In genomic region chr2:127560201-127560928, GRCh38 we compare ENCODE assay signal across 14 cellular contexts. TPM values are rescaled to one million over a fixed set of nuclear protein-coding genes. Genes with fewer than 3 reads are reported as not detected.
DNase-seq lines count a peak whose midpoint lies in the region; ATAC-seq and TF ChIP-seq lines count a peak whose summit lies in the region.
"Had no signal": no experiment of that assay in that cellular context is flagged by ENCODE, and none has a peak within 500 bp of the region (broad histone marks: within the 10 kb centered on the region; RNA-seq: fewer than 3 reads in every experiment).

No MANE protein-coding gene starts in this region.

- peak overlapping the region; percentile 4; the same call in 1 of the 2 replicates for H3K4me3 ChIP-seq in GM23248
- no peak overlapping the region for H3K4me3 ChIP-seq in spleen

- H3F3A ChIP-seq in GM23248 (ENCODE audit: insufficient read depth): peaks cover 13% of the 10 kb centered on the region

- in situ Hi-C loops in GM23248 (cut with MboI): no loop called here

- WGBS in GM23248 (ENCODE audit: low coverage in 1 of 2, low lambda C conversion rate in 2 of 2, missing lambda C conversion rate in 2 of 2), 2 experiments: 17 to 29% methylated on average over 13 of the region's 13 CpGs
- WGBS in spleen, 5 donors: 76 to 87% (median 82%) methylated on average over 12 to 13 of the region's 13 CpGs

- DNase-seq in GM23248 (peak; percentile 90), T1000 (lab: John Stamatoyannopoulos, UW) (peak; percentile 58), head of caudate nucleus (peak in 35 of 42 donors; percentile 9 to 75 (median 41)), spleen (peak; percentile 51), GM20000 (ENCODE audit: low spot score) (no peak), hepatic stellate cell (ENCODE audit: low spot score) (no peak)
- no peak for DNase-seq in activated CD4-positive, alpha-beta T cell treated with anti-CD3 and anti-CD28 coated beads, Interleukin-2, amount 10 ng/mL, durations not matched to agents 24 days and 14 days
- DNase-seq: activated naive CD8-positive, alpha-beta T cell treated with anti-CD3 and anti-CD28 coated beads, Interleukin-2, amount 50 U/mL, for 24 hours; CD8-positive, alpha-beta memory T cell; MM.1S had no signal

- no peaks in the 10 kb centered on the region for H3K79me2 ChIP-seq in GM23248 (ENCODE audit: insufficient read depth)

- H3K36me3 Mint-ChIP-seq in activated CD4-positive, alpha-beta T cell treated with anti-CD3 and anti-CD28 coated beads, Interleukin-2, amount 10 ng/mL, durations not matched to agents 24 days and 14 days (ENCODE audit: low read depth): no peaks in the 10 kb centered on the region
- H3K36me3 Mint-ChIP-seq: stimulated activated effector memory CD8-positive, alpha-beta T cell treated with anti-CD3 and anti-CD28 coated beads, Interleukin-12 subunit alpha, Interleukin-12 subunit beta, amount 100 ng/mL, for 72 hours had no signal

- H3K27me3 ChIP-seq in GM23248 (replicated peaks; ENCODE audit: insufficient read depth) (peaks cover 11% of the 10 kb centered on the region), spleen (replicated peaks in 1 of 7) (peaks cover 0 to 13% (median 0%) of the 10 kb centered on the region in 7 donors)

- peak overlapping the region; percentile 52 for H3K9ac ChIP-seq in GM23248

- no peaks in the 10 kb centered on the region for H3K9me3 ChIP-seq in GM23248 (ENCODE audit: low read depth)
- H3K9me3 ChIP-seq in spleen: peaks cover 0 to 21% (median 14%) of the 10 kb centered on the region in 8 donors

- H3K27ac ChIP-seq in GM23248 (peak overlapping the region; percentile 67), spleen (no peak overlapping the region)

- ATAC-seq in HG02973 (IDR thresholded peaks at IDR 0.05; ENCODE audit: unreplicated experiment): no peak
- ATAC-seq: activated naive CD8-positive, alpha-beta T cell treated with anti-CD3 and anti-CD28 coated beads, Interleukin-2, amount 50 U/mL, for 24 hours; HCT116; stimulated activated effector memory CD8-positive, alpha-beta T cell treated with anti-CD3 and anti-CD28 coated beads, Interleukin-12 subunit alpha, Interleukin-12 subunit beta, amount 100 ng/mL, for 72 hours had no signal

- no peaks in the 10 kb centered on the region for H3K9me2 ChIP-seq in GM23248 (ENCODE audit: insufficient read depth)

- H4K20me1 ChIP-seq in GM23248 (ENCODE audit: insufficient read depth): no peaks in the 10 kb centered on the region

- no peak for TF ChIP-seq CTCF in spleen (IDR thresholded peaks at IDR 0.05 in 8 of 11, conservative IDR thresholded peaks at IDR 0.05 in 3 of 11)
- TF ChIP-seq CTCF in GM20000 (IDR thresholded peaks at IDR 0.05; ENCODE audit: extremely low read depth, missing control alignments): no peak

- H3K27ac Mint-ChIP-seq in activated CD4-positive, alpha-beta T cell treated with anti-CD3 and anti-CD28 coated beads, Interleukin-2, amount 10 ng/mL, durations not matched to agents 24 days and 14 days: no peak overlapping the region
- H3K27ac Mint-ChIP-seq: activated naive CD8-positive, alpha-beta T cell treated with anti-CD3 and anti-CD28 coated beads, Interleukin-2, amount 50 U/mL, for 24 hours; CD8-positive, alpha-beta memory T cell; stimulated activated effector memory CD8-positive, alpha-beta T cell treated with anti-CD3 and anti-CD28 coated beads, Interleukin-12 subunit alpha, Interleukin-12 subunit beta, amount 100 ng/mL, for 72 hours had no signal

- H3K9me3 Mint-ChIP-seq in activated CD4-positive, alpha-beta T cell treated with anti-CD3 and anti-CD28 coated beads, Interleukin-2, amount 10 ng/mL, durations not matched to agents 24 days and 14 days: peaks cover 23% of the 10 kb centered on the region

- intact Hi-C loops in head of caudate nucleus (cut with DNase I) (no loop called here), spleen (cut with DNase I; ENCODE audit: low total_unique reads) (no loop called here)
- intact Hi-C loops in activated CD4-positive, alpha-beta T cell treated with anti-CD3 and anti-CD28 coated beads, Interleukin-2, amount 10 ng/mL, durations not matched to agents 24 days and 14 days (cut with micrococcal nuclease): loop anchor here (5.0 kb wide), 1 partner anchor 478 kb away; no protein-coding TSS in a partner anchor

- H3K27me3 Mint-ChIP-seq in activated CD4-positive, alpha-beta T cell treated with anti-CD3 and anti-CD28 coated beads, Interleukin-2, amount 10 ng/mL, durations not matched to agents 24 days and 14 days: peaks cover 61% of the 10 kb centered on the region

- no peak for TF ChIP-seq POLR2A in spleen (IDR thresholded peaks at IDR 0.05)

- H3K36me3 ChIP-seq in GM23248 (ENCODE audit: low read depth) (no peaks in the 10 kb centered on the region), spleen (no peaks in the 10 kb centered on the region)

- peak overlapping the region; percentile 31 for H3K4me2 ChIP-seq in GM23248 (ENCODE audit: unreplicated experiment)

- no peak overlapping the region for H3K4me3 Mint-ChIP-seq in activated CD4-positive, alpha-beta T cell treated with anti-CD3 and anti-CD28 coated beads, Interleukin-2, amount 10 ng/mL, durations not matched to agents 24 days and 14 days
- H3K4me3 Mint-ChIP-seq: activated naive CD8-positive, alpha-beta T cell treated with anti-CD3 and anti-CD28 coated beads, Interleukin-2, amount 50 U/mL, for 24 hours; CD8-positive, alpha-beta memory T cell; stimulated activated effector memory CD8-positive, alpha-beta T cell treated with anti-CD3 and anti-CD28 coated beads, Interleukin-12 subunit alpha, Interleukin-12 subunit beta, amount 100 ng/mL, for 72 hours had no signal

- H3K4me1 Mint-ChIP-seq in activated CD4-positive, alpha-beta T cell treated with anti-CD3 and anti-CD28 coated beads, Interleukin-2, amount 10 ng/mL, durations not matched to agents 24 days and 14 days: peaks cover 18% of the 10 kb centered on the region

- peaks cover 20% of the 10 kb centered on the region for H3K4me1 ChIP-seq in GM23248 (ENCODE audit: insufficient read depth)
- peaks cover 0 to 21% (median 5%) of the 10 kb centered on the region in 6 donors for H3K4me1 ChIP-seq in spleen

- H2AFZ ChIP-seq in GM23248: peak overlapping the region; percentile 16

RNA-seq across cellular contexts. Expression of gene MYO7B, which starts 24.9 kb away (rescaled TPM):
- under 0.01 TPM in 1 of 2 replicates, not detected in the other for total RNA-seq in GM23248 (2014; rRNA removed; shearing (Covaris generic))
- polyA plus RNA-seq in GM23248 (2016; fragmentation: Nextera tagmentation; extraction: Ambion mirVana) (not detected in 2 replicates), spleen (100 to 1,000 TPM in 2 of 3 donors, 10 to 100 TPM in 1; 76.9 to 165 (median 103) TPM)
- total RNA-seq in spleen: 10 to 100 TPM; 32.3 to 55.7 (median 50.1) TPM
- total RNA-seq in activated CD4-positive, alpha-beta T cell treated with anti-CD3 and anti-CD28 coated beads, Interleukin-2, amount 10 ng/mL, durations not matched to agents 24 days and 14 days: 0.07 and 0.12 TPM in 2 replicates
- total RNA-seq: CD8-positive, alpha-beta memory T cell; G401 had no signal
- polyA plus RNA-seq: CD8-positive, alpha-beta memory T cell had no signal

RNA-seq across cellular contexts. Expression of gene IWS1, which starts 34.1 kb away (rescaled TPM):
- total RNA-seq in GM23248 (2014; rRNA removed; shearing (Covaris generic)): 23.3 and 32.4 TPM in 2 replicates
- polyA plus RNA-seq in GM23248 (2016; fragmentation: Nextera tagmentation; extraction: Ambion mirVana) (41.1 and 42.4 TPM in 2 replicates), spleen (10 to 100 TPM; 18.8 to 28.1 (median 22.0) TPM)
- 10 to 100 TPM; 40.5 to 59.7 (median 44.3) TPM for total RNA-seq in spleen
- 57.6 and 61.9 TPM in 2 replicates for total RNA-seq in activated CD4-positive, alpha-beta T cell treated with anti-CD3 and anti-CD28 coated beads, Interleukin-2, amount 10 ng/mL, durations not matched to agents 24 days and 14 days

Comparison
In these comparisons a context has a peak if more than half of its experiments do, and no peak if none do; other contexts are left out.
1. DNase-seq: peak in GM23248 (single experiment), T1000 (single experiment), head of caudate nucleus (35 of 42) and spleen (single experiment); none in GM20000 (single experiment), hepatic stellate cell (single experiment) and activated CD4-positive, alpha-beta T cell treated with anti-CD3 and anti-CD28 coated beads, Interleukin-2, amount 10 ng/mL, durations not matched to agents 24 days and 14 days (single experiment).
2. RNA of gene MYO7B, which starts 24.9 kb away (total RNA-seq): 32.3 to 55.7 TPM in spleen; 0.07 to 0.12 TPM in activated CD4-positive, alpha-beta T cell treated with anti-CD3 and anti-CD28 coated beads, Interleukin-2, amount 10 ng/mL, durations not matched to agents 24 days and 14 days and under 0.01 TPM in GM23248; every median in the first group is over 10 times any median in the second.